16 cellular contexts compared by ENCODE assay signal in genomic region chr1:8597455-8597854, GRCh38.
A peak's percentile ranks its signal among the peaks of the same experiment; 100 is the strongest.
DNase-seq lines count a peak whose midpoint lies in the region; ATAC-seq and TF ChIP-seq lines count a peak whose summit lies in the region.
"Had no signal": no experiment of that assay in that cellular context is flagged by ENCODE, and none has a peak within 500 bp of the region (broad histone marks: within the 10 kb centered on the region; RNA-seq: fewer than 3 reads in every experiment).

No MANE protein-coding gene starts in this region.

- WGBS in psoas muscle, 3 donors, result 57 to 73% (median 64%) methylated on average over 4 of the region's 4 CpGs

- peak overlapping the region; percentile 80 for H3K27ac ChIP-seq in VCaP
- no peak overlapping the region for H3K27ac ChIP-seq in psoas muscle
- H3K27ac ChIP-seq: epithelial cell of prostate had no signal

- H3K4me3 Mint-ChIP-seq in endothelial cell (ENCODE audit: unreplicated experiment), result no peak overlapping the region
- H3K4me3 Mint-ChIP-seq: B cell; central memory CD8-positive, alpha-beta T cell had no signal

- H3K9me3 ChIP-seq in psoas muscle, result no peaks in the 10 kb centered on the region
- H3K9me3 ChIP-seq: upper lobe of left lung had no signal

- peaks cover 22% of the 10 kb centered on the region for H3K36me3 Mint-ChIP-seq in endothelial cell (ENCODE audit: low read depth, unreplicated experiment)

- peaks cover 5% of the 10 kb centered on the region for H3K27me3 Mint-ChIP-seq in endothelial cell (ENCODE audit: unreplicated experiment)
- H3K27me3 Mint-ChIP-seq: B cell; central memory CD8-positive, alpha-beta T cell had no signal

- no peaks in the 10 kb centered on the region for H3K9me3 Mint-ChIP-seq in endothelial cell (ENCODE audit: unreplicated experiment)
- H3K9me3 Mint-ChIP-seq: central memory CD8-positive, alpha-beta T cell had no signal

- peak overlapping the region; percentile 57 for H3K27ac Mint-ChIP-seq in endothelial cell (ENCODE audit: unreplicated experiment)
- H3K27ac Mint-ChIP-seq: B cell had no signal

- no peaks in the 10 kb centered on the region for H3K36me3 ChIP-seq in psoas muscle (ENCODE audit: insufficient read depth in 1 of 2, low read depth in 1 of 2)
- H3K36me3 ChIP-seq: upper lobe of left lung had no signal

- in situ Hi-C loops in G401 (cut with HindIII; ENCODE audit: low sequenced_read_pairs), result no loop called here

- intact Hi-C loops in psoas muscle (cut with DNase I), result no loop called here

- H3K27me3 ChIP-seq in psoas muscle (ENCODE audit: insufficient read depth in 3 of 3, low read length in 2 of 3), result no peaks in the 10 kb centered on the region
- H3K27me3 ChIP-seq: upper lobe of left lung had no signal

- H3K4me1 ChIP-seq in psoas muscle, result peaks cover 36% of the 10 kb centered on the region

- ATAC-seq in psoas muscle (peak in 2 of 4 donors; percentile 52 to 63), GM19397 (IDR thresholded peaks at IDR 0.05; ENCODE audit: unreplicated experiment) (no peak), GM18861 (IDR thresholded peaks at IDR 0.05; ENCODE audit: unreplicated experiment) (no peak), HG02970 (IDR thresholded peaks at IDR 0.05; ENCODE audit: low FRiP score, unreplicated experiment) (no peak)

- DNase-seq in G401 (ENCODE audit: low spot score) (peak; percentile 44), endothelial cell (ENCODE audit: low spot score) (no peak), psoas muscle (no peak), SK-N-DZ (ENCODE audit: low spot score) (no peak)
- DNase-seq: GF-D8; NCI-H1436 treated with DMSO at 0.1 percent for 48 hours; OCI-M1; stimulated activated CD4-positive, alpha-beta T cell treated with anti-CD3 and anti-CD28 coated beads, Interleukin-2, amount 100 ng/mL, for 48 hours; upper lobe of left lung had no signal

- no peak for TF ChIP-seq CTCF in VCaP (conservative IDR thresholded peaks at IDR 0.05)
- no peak for TF ChIP-seq CTCF in endothelial cell (IDR thresholded peaks at IDR 0.05; ENCODE audit: unreplicated experiment)
- TF ChIP-seq CTCF in psoas muscle (IDR thresholded peaks at IDR 0.05), result no peak

- H3K4me3 ChIP-seq in psoas muscle, result peak overlapping the region; percentile 28

- H3K4me1 Mint-ChIP-seq in endothelial cell (ENCODE audit: unreplicated experiment), result peaks cover 26% of the 10 kb centered on the region
